ENCODE assay signal across 22 cellular contexts in genomic region chr10:88676283-88677060, GRCh38. TPM values are rescaled to one million over a fixed set of nuclear protein-coding genes. Genes with fewer than 3 reads are reported as not detected.
A peak's percentile ranks its signal among the peaks of the same experiment; 100 is the strongest.
DNase-seq lines count a peak whose midpoint lies in the region; ATAC-seq, FAIRE-seq and TF ChIP-seq lines count a peak whose summit lies in the region.
"Had no signal": no experiment of that assay in that cellular context is flagged by ENCODE, and none has a peak within 500 bp of the region (broad histone marks: within the 10 kb centered on the region; RNA-seq: fewer than 3 reads in every experiment).

No MANE protein-coding gene starts in this region.

- H3K4me1 ChIP-seq in hepatocyte (ENCODE audit: insufficient read depth) (no peaks in the 10 kb centered on the region), smooth muscle cell (ENCODE audit: low read depth) (no peaks in the 10 kb centered on the region), aorta (ENCODE audit: control insufficient read depth in 1 of 2, insufficient read depth in 2 of 2, low read length in 2 of 2) (no peaks in the 10 kb centered on the region)

- H3K27ac ChIP-seq in hepatocyte, result no peak overlapping the region
- H3K27ac ChIP-seq in smooth muscle cell (ENCODE audit: low read depth), result no peak overlapping the region
- no peak overlapping the region for H3K27ac ChIP-seq in brain microvascular endothelial cell
- no peak overlapping the region for H3K27ac ChIP-seq in aorta (ENCODE audit: low read depth in 1 of 2, low read length in 2 of 2)
- H3K27ac ChIP-seq: RWPE1, SK-N-MC had no signal

- peak; percentile 35 for FAIRE-seq in GM18507 (lab: Jason Lieb, UNC)

- H3K4me3 ChIP-seq in H7 (ENCODE audit: insufficient read depth, low read depth, low read length) (no peak overlapping the region), hepatocyte (no peak overlapping the region), smooth muscle cell (no peak overlapping the region), brain microvascular endothelial cell (ENCODE audit: low read depth, low read length) (no peak overlapping the region), aorta (ENCODE audit: low read length in 2 of 2) (no peak overlapping the region)
- H3K4me3 ChIP-seq: SK-N-MC had no signal

- H3K9me3 ChIP-seq in hepatocyte (ENCODE audit: low read depth) (no peaks in the 10 kb centered on the region), smooth muscle cell (replicated peaks; ENCODE audit: low read depth) (no peaks in the 10 kb centered on the region), aorta (ENCODE audit: control insufficient read depth, low read length) (no peaks in the 10 kb centered on the region)

- H2AFZ ChIP-seq in hepatocyte (no peak overlapping the region), smooth muscle cell (ENCODE audit: low read depth) (no peak overlapping the region)

- in situ Hi-C loops in brain microvascular endothelial cell (cut with HindIII; ENCODE audit: low pct_ligation_motif_present, low sequenced_read_pairs), result loop anchor here (25.0 kb wide), 1 partner anchor 136 kb away; the partner anchor contains the start of gene LIPM

- no peak for TF ChIP-seq CTCF in hepatocyte (IDR thresholded peaks at IDR 0.05; ENCODE audit: poor library complexity)
- no peak for TF ChIP-seq CTCF in smooth muscle cell (IDR thresholded peaks at IDR 0.05; ENCODE audit: borderline replicate concordance, insufficient read depth, poor library complexity, severe bottlenecking)
- TF ChIP-seq CTCF in brain microvascular endothelial cell (IDR thresholded peaks at IDR 0.05; ENCODE audit: low read depth, low read length, missing control alignments), result no peak

- no peaks in the 10 kb centered on the region for H3F3A ChIP-seq in smooth muscle cell (ENCODE audit: low read depth)

- intact Hi-C loops in aorta (cut with DNase I), result no loop called here

- ATAC-seq in aorta (ENCODE audit: low FRiP score), result no peak
- ATAC-seq: HCT116 had no signal

- 61% methylated on average over 4 of the region's 4 CpGs for WGBS in hepatocyte (ENCODE audit: low lambda C conversion rate, missing lambda C conversion rate)
- 73% methylated on average over 4 of the region's 4 CpGs for WGBS in smooth muscle cell (ENCODE audit: low lambda C conversion rate)
- 41 to 63% methylated on average over 4 of the region's 4 CpGs for WGBS in aorta, 2 donors

- H3K9me2 ChIP-seq in hepatocyte (replicated peaks; ENCODE audit: insufficient read depth), result no peaks in the 10 kb centered on the region

- DNase-seq in GM18507 (ENCODE audit: extremely low spot score, insufficient read length, low read depth) (no peak), H7 (peak; percentile 6), OCI-M1 (lab: John Stamatoyannopoulos, UW) (peak; percentile 33), hepatocyte (ENCODE audit: low spot score) (peak; percentile 7), smooth muscle cell (lab: John Stamatoyannopoulos, UW; ENCODE audit: unreplicated experiment) (no peak), brain microvascular endothelial cell (no peak), aorta (no peak)
- DNase-seq: CD4-positive, CD25-positive, alpha-beta regulatory T cell; DMS79; MV-4-11; NCI-H1105 treated with DMSO at 0.1 percent for 48 hours; NCI-H2029 treated with DMSO at 0.1 percent for 48 hours; NCI-H345; NCI-H524; NCI-H774; SHP77 treated with DMSO at 0.1 percent for 48 hours had no signal

- no peaks in the 10 kb centered on the region for H3K27me3 ChIP-seq in H7 (ENCODE audit: control insufficient read depth, insufficient read depth, low read length)
- H3K27me3 ChIP-seq in hepatocyte, result no peaks in the 10 kb centered on the region
- peaks cover 21% of the 10 kb centered on the region for H3K27me3 ChIP-seq in smooth muscle cell (ENCODE audit: low read depth)
- no peaks in the 10 kb centered on the region for H3K27me3 ChIP-seq in brain microvascular endothelial cell (replicated peaks)
- H3K27me3 ChIP-seq in aorta (ENCODE audit: control insufficient read depth in 1 of 2, insufficient read depth in 2 of 2, low read length in 1 of 2), result no peaks in the 10 kb centered on the region

- H3K79me2 ChIP-seq in hepatocyte (no peaks in the 10 kb centered on the region), smooth muscle cell (ENCODE audit: low read depth) (no peaks in the 10 kb centered on the region)

- H4K20me1 ChIP-seq in hepatocyte (ENCODE audit: insufficient read depth, poor library complexity, severe bottlenecking) (no peaks in the 10 kb centered on the region), smooth muscle cell (ENCODE audit: low read depth) (no peaks in the 10 kb centered on the region)

- H3K9ac ChIP-seq in smooth muscle cell (ENCODE audit: low read depth), result no peak overlapping the region

- H3K4me2 ChIP-seq in hepatocyte (no peak overlapping the region), smooth muscle cell (no peak overlapping the region)

- H3K36me3 ChIP-seq in H7 (replicated peaks; ENCODE audit: control insufficient read depth, insufficient read depth, low read length) (no peaks in the 10 kb centered on the region), hepatocyte (replicated peaks; ENCODE audit: insufficient read depth, low read depth) (no peaks in the 10 kb centered on the region), smooth muscle cell (ENCODE audit: low read depth) (no peaks in the 10 kb centered on the region), brain microvascular endothelial cell (replicated peaks) (no peaks in the 10 kb centered on the region), aorta (ENCODE audit: control insufficient read depth in 1 of 2, insufficient read depth in 2 of 2, low read length in 1 of 2) (no peaks in the 10 kb centered on the region)

RNA-seq across cellular contexts. Expression of gene LIPF, which starts 12.2 kb away (rescaled TPM):
- not detected in 2 replicates for total RNA-seq in H7 (2014; rRNA removed; shearing (Covaris generic))
- total RNA-seq in hepatocyte, result 0.12 and 1.1 TPM in 2 replicates
- polyA plus RNA-seq in hepatocyte, result not detected in 2 replicates
- not detected in 2 replicates for total RNA-seq in smooth muscle cell
- not detected in 2 replicates for polyA plus RNA-seq in smooth muscle cell
- total RNA-seq in aorta, result not detected
- 1 to 10 TPM; 2.8 to 6.1 TPM for polyA plus RNA-seq in aorta
- total RNA-seq: A673; CD4-positive, CD25-positive, alpha-beta regulatory T cell had no signal
- polyA plus RNA-seq: BJ; CD4-positive, CD25-positive, alpha-beta regulatory T cell; IgD-negative memory B cell had no signal

RNA-seq across cellular contexts. Expression of gene LIPK, which starts 29.6 kb away (rescaled TPM):
- total RNA-seq in H7 (2014; rRNA removed; shearing (Covaris generic)), result not detected in 2 replicates
- total RNA-seq in hepatocyte (not detected in 2 replicates), smooth muscle cell (0.18 and 0.36 TPM in 2 replicates), aorta (not detected)
- polyA plus RNA-seq in hepatocyte (not detected in 2 replicates), smooth muscle cell (0.52 TPM in 1 of 2 replicates, not detected in the other), aorta (not detected)
- total RNA-seq: A673; CD4-positive, CD25-positive, alpha-beta regulatory T cell had no signal
- polyA plus RNA-seq: BJ; CD4-positive, CD25-positive, alpha-beta regulatory T cell; IgD-negative memory B cell had no signal

Comparison
In these comparisons a context has a peak if more than half of its experiments do, and no peak if none do; other contexts are left out.
1. DNase-seq: peak in H7 (single experiment), OCI-M1 (single experiment) and hepatocyte (single experiment); none in GM18507 (single experiment), smooth muscle cell (single experiment), brain microvascular endothelial cell (single experiment) and aorta (0 of 2).